1 cellular context compared by ENCODE assay signal in genomic region chr13:27125357-27126282, GRCh38.
TF ChIP-seq lines count a peak whose summit lies in the region.

No MANE protein-coding gene starts in this region.

TF ChIP-seq in K562, 482 proteins besides CTCF, POLR2A, EP300 and RAD21 (continued from another document and continues in another):
- peak; percentile 11; the same call in 1 of the 2 replicates for TF ChIP-seq ZBTB2 (IDR thresholded peaks at IDR 0.05)
- no peak for TF ChIP-seq E2F6 (IDR thresholded peaks at IDR 0.05; ENCODE audit: borderline replicate concordance in 1 of 2, extremely low read depth in 1 of 2, insufficient read depth in 1 of 2, insufficient read length in 1 of 2, low read depth in 1 of 2, low read length in 1 of 2, poor library complexity in 1 of 2, severe bottlenecking in 1 of 2)
- no peak for TF ChIP-seq AFF1 (IDR thresholded peaks at IDR 0.05; ENCODE audit: low read depth in 1 of 2, partially characterized antibody in 2 of 2)
- TF ChIP-seq SRSF3 (IDR thresholded peaks at IDR 0.05; ENCODE audit: insufficient read depth, low read length): no peak
- TF ChIP-seq PHF20 (IDR thresholded peaks at IDR 0.05; ENCODE audit: partially characterized antibody): no peak
- no peak for TF ChIP-seq POLR2AphosphoS2 (IDR thresholded peaks at IDR 0.05; ENCODE audit: low read length)
- TF ChIP-seq TFAP4 (CRISPR knock-in tag; IDR thresholded peaks at IDR 0.05; ENCODE audit: borderline replicate concordance): peak; percentile 71; the same call in 1 of the 2 replicates
- no peak for TF ChIP-seq SRSF9 (IDR thresholded peaks at IDR 0.05; ENCODE audit: borderline replicate concordance, low read depth, low read length)
- no peak for TF ChIP-seq LEF1 (IDR thresholded peaks at IDR 0.05)
- TF ChIP-seq POU5F1 (IDR thresholded peaks at IDR 0.05; ENCODE audit: borderline replicate concordance, low read depth, low read length, partially characterized antibody): no peak
- TF ChIP-seq ETV1 (tag; conservative IDR thresholded peaks at IDR 0.05; ENCODE audit: low read depth): no peak; the same call in 1 of the 2 replicates
- TF ChIP-seq ZSCAN32 (CRISPR knock-in tag; IDR thresholded peaks at IDR 0.05): no peak
- TF ChIP-seq DACH1 (IDR thresholded peaks at IDR 0.05; ENCODE audit: partially characterized antibody): no peak
- TF ChIP-seq BHLHE40 (IDR thresholded peaks at IDR 0.05; ENCODE audit: low read length): no peak
- no peak for TF ChIP-seq ZNF445 (CRISPR knock-in tag; IDR thresholded peaks at IDR 0.05; ENCODE audit: low read depth)
- no peak for TF ChIP-seq CREB5 (CRISPR knock-in tag; IDR thresholded peaks at IDR 0.05)
- no peak for TF ChIP-seq ILK (tag; IDR thresholded peaks at IDR 0.05; ENCODE audit: borderline replicate concordance, low read depth)
- peak; percentile 57 for TF ChIP-seq BRD9 (IDR thresholded peaks at IDR 0.05; ENCODE audit: low read depth, partially characterized antibody)
- TF ChIP-seq ARID2 (IDR thresholded peaks at IDR 0.05): no peak
- peak; percentile 64 for TF ChIP-seq SOX6 (IDR thresholded peaks at IDR 0.05)
- TF ChIP-seq RNF219 (CRISPR knock-in tag; IDR thresholded peaks at IDR 0.05): no peak
- no peak for TF ChIP-seq CREB1 (IDR thresholded peaks at IDR 0.05)
- peak; percentile 31; the same call in 1 of the 2 replicates for TF ChIP-seq CREB1 (CRISPR knock-in tag; IDR thresholded peaks at IDR 0.05)
- TF ChIP-seq ILF3 (IDR thresholded peaks at IDR 0.05; ENCODE audit: borderline replicate concordance): no peak
- no peak for TF ChIP-seq CREB3L1 (IDR thresholded peaks at IDR 0.05; ENCODE audit: borderline replicate concordance, low read depth)
- TF ChIP-seq E2F3 (CRISPR knock-in tag; IDR thresholded peaks at IDR 0.05): no peak
- TF ChIP-seq DPF2 (IDR thresholded peaks at IDR 0.05): peak; percentile 44; the same call in 1 of the 2 replicates
- TF ChIP-seq NFE2L1 (tag; IDR thresholded peaks at IDR 0.05; ENCODE audit: borderline replicate concordance, low read depth): no peak
- no peak for TF ChIP-seq HOMEZ (CRISPR knock-in tag; IDR thresholded peaks at IDR 0.05)
- no peak for TF ChIP-seq THAP12 (CRISPR knock-in tag; IDR thresholded peaks at IDR 0.05)
- no peak for TF ChIP-seq RBM25 (IDR thresholded peaks at IDR 0.05; ENCODE audit: low read depth, low read length, severe bottlenecking)
- no peak for TF ChIP-seq NKRF (IDR thresholded peaks at IDR 0.05; ENCODE audit: borderline replicate concordance)
- TF ChIP-seq U2AF1 (optimal IDR thresholded peaks at IDR 0.05; ENCODE audit: low read depth, low read length): no peak
- no peak for TF ChIP-seq HMG20B (CRISPR knock-in tag; IDR thresholded peaks at IDR 0.05)
- TF ChIP-seq ZNF324 (CRISPR knock-in tag; IDR thresholded peaks at IDR 0.05): no peak
- no peak for TF ChIP-seq THAP7 (CRISPR knock-in tag; IDR thresholded peaks at IDR 0.05)
- no peak for TF ChIP-seq TFAM (CRISPR knock-in tag; conservative IDR thresholded peaks at IDR 0.05)
- no peak for TF ChIP-seq E2F4 (CRISPR knock-in tag; IDR thresholded peaks at IDR 0.05; ENCODE audit: low read depth)
- no peak for TF ChIP-seq SMAD2 (IDR thresholded peaks at IDR 0.05; ENCODE audit: low read depth, low read length)
- no peak for TF ChIP-seq RFX1 (IDR thresholded peaks at IDR 0.05)
- TF ChIP-seq CBX5 (IDR thresholded peaks at IDR 0.05; ENCODE audit: borderline replicate concordance, low read depth): no peak
- TF ChIP-seq KAT2B (IDR thresholded peaks at IDR 0.05; ENCODE audit: low read depth, low read length): no peak
